Comparison of ENCODE assay signal across 11 cellular contexts in genomic region chr18:7953085-7953958, GRCh38.
A peak's percentile ranks its signal among the peaks of the same experiment; 100 is the strongest.
DNase-seq lines count a peak whose midpoint lies in the region; ATAC-seq, FAIRE-seq and TF ChIP-seq lines count a peak whose summit lies in the region.
"Had no signal": no experiment of that assay in that cellular context is flagged by ENCODE, and none has a peak within 500 bp of the region (broad histone marks: within the 10 kb centered on the region; RNA-seq: fewer than 3 reads in every experiment).

No MANE protein-coding gene starts in this region.

- H3K79me2 ChIP-seq in GM12878 (ENCODE audit: control insufficient read depth, insufficient read depth, low read length) (no peaks in the 10 kb centered on the region), SK-N-SH (ENCODE audit: insufficient read depth) (no peaks in the 10 kb centered on the region)

- peak; percentile 95 for FAIRE-seq in GM12878 (lab: Jason Lieb, UNC)

- H4K20me1 ChIP-seq in GM12878 (ENCODE audit: control insufficient read depth, insufficient read depth) (no peaks in the 10 kb centered on the region), SK-N-SH (ENCODE audit: insufficient read depth) (no peaks in the 10 kb centered on the region)

- no peak overlapping the region for H2AFZ ChIP-seq in GM12878 (ENCODE audit: control insufficient read depth, low read depth, low read length)
- H2AFZ ChIP-seq in SK-N-SH (ENCODE audit: low read depth): no peak overlapping the region

- no peaks in the 10 kb centered on the region for H3F3A ChIP-seq in SK-N-SH (replicated peaks; ENCODE audit: insufficient read depth)

- H3K27ac ChIP-seq in GM12878 (ENCODE audit: control insufficient read depth, insufficient read depth) (0 out of 2 replicates have a peak overlapping the region, but pooled peaks have one; percentile 31), heart left ventricle (no peak overlapping the region), SK-N-SH (ENCODE audit: low read depth in 2 of 2, low read length in 1 of 2) (no peak overlapping the region)

- H3K27me3 ChIP-seq in GM12878 (replicated peaks in 1 of 2; ENCODE audit: control insufficient read depth in 2 of 2, insufficient read depth in 2 of 2, low read length in 1 of 2): no peaks in the 10 kb centered on the region
- H3K27me3 ChIP-seq in heart left ventricle: no peaks in the 10 kb centered on the region
- H3K27me3 ChIP-seq in SK-N-SH (ENCODE audit: insufficient read depth): no peaks in the 10 kb centered on the region

- SMC1A ChIA-PET in GM12878 (lab: Charles Lee; ENCODE audit: uncharacterized antibody, unreplicated experiment): interaction anchor here (0.6 to 2.2 kb wide), 13 partner anchors 9 to 651 kb away, joined by 3 to 12 read pairs (median 3); no protein-coding TSS in a partner anchor

- H3K4me3 ChIP-seq in GM12878: no peak overlapping the region
- no peak overlapping the region for H3K4me3 ChIP-seq in heart left ventricle
- no peak overlapping the region for H3K4me3 ChIP-seq in SK-N-SH (ENCODE audit: low read depth in 2 of 2, low read length in 1 of 2)

- POLR2A ChIA-PET in GM12878 (lab: Charles Lee): interaction anchor here (0.6 to 1.1 kb wide), 3 partner anchors 68 to 1400 kb away, joined by 3 read pairs; no protein-coding TSS in a partner anchor
- POLR2A ChIA-PET in SK-N-SH (lab: Yijun Ruan, JAX): no interaction called here

- CTCF ChIA-PET in GM12878 (lab: Yijun Ruan, JAX) (interaction anchor here (0.9 kb wide), 1 partner anchor 8 kb away, joined by 4 read pairs; no protein-coding TSS in a partner anchor), SK-N-SH (lab: Yijun Ruan, JAX) (no interaction called here)

- H3K9ac ChIP-seq in GM12878 (ENCODE audit: control insufficient read depth, insufficient read depth, low read length): no peak overlapping the region
- H3K9ac ChIP-seq in SK-N-SH: no peak overlapping the region

- ATAC-seq in GM18508 (IDR thresholded peaks at IDR 0.05; ENCODE audit: insufficient read depth, unreplicated experiment): peak; percentile 83
- ATAC-seq in GM19467 (IDR thresholded peaks at IDR 0.05; ENCODE audit: unreplicated experiment): peak; percentile 90
- peak; percentile 82 for ATAC-seq in HG03066 (IDR thresholded peaks at IDR 0.05; ENCODE audit: low read depth, unreplicated experiment)
- ATAC-seq in GM12878: peak; percentile 95
- no peak for ATAC-seq in heart left ventricle
- ATAC-seq in HG02571 (IDR thresholded peaks at IDR 0.05; ENCODE audit: unreplicated experiment): no peak
- ATAC-seq: SK-N-SH treated with all-trans-retinoic acid at 6 μM for 48 hours had no signal

- RAD21 ChIA-PET in GM12878 (lab: Charles Lee; ENCODE audit: unreplicated experiment): interaction anchor here (0.5 to 1.7 kb wide), 10 partner anchors 13 to 1665 kb away, joined by 3 to 6 read pairs (median 4); no protein-coding TSS in a partner anchor

- WGBS in GM12878 (ENCODE audit: insufficient coverage, insufficient replicate concordance, low lambda C conversion rate, missing lambda C conversion rate): 17% methylated on average over 8 of the region's 8 CpGs
- WGBS in heart left ventricle, 4 donors: 92 to 95% (median 94%) methylated on average over 8 of the region's 8 CpGs
- WGBS in SK-N-SH (ENCODE audit: low lambda C conversion rate): 80% methylated on average over 8 of the region's 8 CpGs

- intact Hi-C loops in GM12878 (cut with micrococcal nuclease; ENCODE audit: unreplicated experiment) (no loop called here), heart left ventricle (cut with DNase I) (loop anchor here in 1 of 10 donors (10.0 kb wide), 1 partner anchor 379 kb away; no protein-coding TSS in a partner anchor)

- H3K9me3 ChIP-seq in GM12878 (replicated peaks; ENCODE audit: control insufficient read depth, insufficient read depth, low read length) (no peaks in the 10 kb centered on the region), heart left ventricle (no peaks in the 10 kb centered on the region), SK-N-SH (no peaks in the 10 kb centered on the region)

- TF ChIP-seq POLR2A in GM12878 (IDR thresholded peaks at IDR 0.05; ENCODE audit: low read depth, low read length): no peak
- TF ChIP-seq POLR2A in heart left ventricle (IDR thresholded peaks at IDR 0.05): no peak

- DNase-seq in GM12878 (ENCODE audit: low read depth, low spot score) (peak; percentile 91), heart left ventricle (no peak), kidney tubule cell (ENCODE audit: low spot score) (no peak), SK-N-SH (no peak)
- DNase-seq: cerebellar nuclear complex, DMS79 had no signal

- peak; percentile 96 to 97 for TF ChIP-seq EP300 in GM12878 (IDR thresholded peaks at IDR 0.05; ENCODE audit: borderline replicate concordance in 1 of 2, control insufficient read depth in 1 of 2, low read depth in 2 of 2, low read length in 2 of 2)
- no peak for TF ChIP-seq EP300 in SK-N-SH (IDR thresholded peaks at IDR 0.05; ENCODE audit: borderline replicate concordance in 1 of 2, low read depth in 1 of 2, low read length in 1 of 2)

- TF ChIP-seq CTCF in GM12878 (IDR thresholded peaks at IDR 0.05 in 2 of 3, conservative IDR thresholded peaks at IDR 0.05 in 1 of 3; ENCODE audit: control insufficient read depth in 2 of 3, extremely low read depth in 1 of 3, insufficient read depth in 1 of 3, low read depth in 3 of 3, low read length in 3 of 3) (no peak), heart left ventricle (IDR thresholded peaks at IDR 0.05) (no peak), SK-N-SH (IDR thresholded peaks at IDR 0.05) (no peak)

- H3K36me3 ChIP-seq in GM12878 (ENCODE audit: control insufficient read depth in 2 of 2, insufficient read depth in 2 of 2, low read length in 1 of 2) (no peaks in the 10 kb centered on the region), heart left ventricle (peaks cover 0 to 30% (median 5%) of the 10 kb centered on the region in 9 donors), SK-N-SH (replicated peaks in 1 of 2; ENCODE audit: control insufficient read depth in 1 of 2, insufficient read depth in 2 of 2, low read length in 1 of 2) (no peaks in the 10 kb centered on the region)

- in situ Hi-C loops in GM12878 (cut with MboI): loop anchor here (10.0 kb wide), 1 partner anchor 651 kb away; the partner anchor contains the start of gene RAB12

- H3K4me2 ChIP-seq in GM12878 (ENCODE audit: control insufficient read depth, insufficient read depth) (no peak overlapping the region), SK-N-SH (no peak overlapping the region)

- TF ChIP-seq RAD21 in GM12878 (IDR thresholded peaks at IDR 0.05; ENCODE audit: insufficient read depth, low read depth, low read length) (no peak), SK-N-SH (IDR thresholded peaks at IDR 0.05; ENCODE audit: low read length) (no peak)

- no TSS peak for BruUV-seq in GM12878 (replicated peaks; lab: Mats Ljungman, UMichigan)

- no peaks in the 10 kb centered on the region for H3K9me2 ChIP-seq in SK-N-SH

- H3K4me1 ChIP-seq in GM12878 (ENCODE audit: control insufficient read depth, insufficient read depth, low read length): no peaks in the 10 kb centered on the region
- peaks cover 0 to 43% (median 10%) of the 10 kb centered on the region in 12 donors for H3K4me1 ChIP-seq in heart left ventricle
- H3K4me1 ChIP-seq in SK-N-SH (ENCODE audit: control insufficient read depth in 1 of 2, insufficient read depth in 2 of 2, low read depth in 1 of 2, low read length in 1 of 2): peaks cover 0 to 8% of the 10 kb centered on the region in 2 experiments; a peak in 1 of 4 replicates

TF ChIP-seq in GM12878, 131 proteins besides CTCF, POLR2A, EP300 and RAD21 (continues in another document):
- no peak for TF ChIP-seq NFXL1 (IDR thresholded peaks at IDR 0.05; ENCODE audit: borderline replicate concordance)
- TF ChIP-seq BACH1 (IDR thresholded peaks at IDR 0.05; ENCODE audit: borderline replicate concordance): peak; percentile 79; the same call in 1 of the 2 replicates
- peak; percentile 100 for TF ChIP-seq MTA2 (IDR thresholded peaks at IDR 0.05; ENCODE audit: low read depth)
- TF ChIP-seq NRF1 (conservative IDR thresholded peaks at IDR 0.05; ENCODE audit: low read depth, low read length): no peak
- TF ChIP-seq NBN (IDR thresholded peaks at IDR 0.05): peak; percentile 45
- no peak for TF ChIP-seq PML (IDR thresholded peaks at IDR 0.05; ENCODE audit: low read length)
- no peak for TF ChIP-seq POLR2AphosphoS5 (IDR thresholded peaks at IDR 0.05; ENCODE audit: low read length)
- TF ChIP-seq ATF7 (IDR thresholded peaks at IDR 0.05; ENCODE audit: low read depth): peak; percentile 87
- TF ChIP-seq SMAD1 (IDR thresholded peaks at IDR 0.05; ENCODE audit: low read depth, partially characterized antibody): no peak
- no peak for TF ChIP-seq ZNF207 (IDR thresholded peaks at IDR 0.05; ENCODE audit: borderline replicate concordance)
- TF ChIP-seq SMARCA5 (IDR thresholded peaks at IDR 0.05): peak; percentile 75; the same call in 1 of the 2 replicates
- no peak for TF ChIP-seq SMC3 (IDR thresholded peaks at IDR 0.05; ENCODE audit: borderline replicate concordance, low read length)
- no peak for TF ChIP-seq KDM1A (IDR thresholded peaks at IDR 0.05; ENCODE audit: borderline replicate concordance)

TF ChIP-seq in SK-N-SH, 30 proteins besides CTCF, POLR2A, EP300 and RAD21 (continues in another document):
- no peak for TF ChIP-seq RFX5 (IDR thresholded peaks at IDR 0.05; ENCODE audit: low read length)
- no peak for TF ChIP-seq RCOR1 (IDR thresholded peaks at IDR 0.05; ENCODE audit: low read length)
- TF ChIP-seq IRF3 (IDR thresholded peaks at IDR 0.05; ENCODE audit: low read depth, low read length): no peak

Comparison
In these comparisons a context has a peak if more than half of its experiments do, and no peak if none do; other contexts are left out.
1. ATAC-seq: peak in GM18508 (single experiment), GM19467 (single experiment), HG03066 (single experiment) and GM12878 (single experiment); none in heart left ventricle (0 of 4) and HG02571 (single experiment).